ENCODE assay signal across 17 cellular contexts in genomic region chr4:107974523-107974922, GRCh38.
"Had no signal": no experiment of that assay in that cellular context is flagged by ENCODE, and none has a peak within 500 bp of the region (broad histone marks: within the 10 kb centered on the region; RNA-seq: fewer than 3 reads in every experiment).

No MANE protein-coding gene starts in this region.

- H3K27ac ChIP-seq: coronary artery, esophagus muscularis mucosa, foreskin keratinocyte, gastroesophageal sphincter, heart left ventricle, hepatocyte, left lung, lower lobe of right lung had no signal

- H3K27ac Mint-ChIP-seq: naive thymus-derived CD4-positive, alpha-beta T cell had no signal

- ATAC-seq: foreskin keratinocyte; gastroesophageal sphincter; heart left ventricle; left cardiac atrium; left lung; left ventricle myocardium superior; lower lobe of right lung; naive thymus-derived CD4-positive, alpha-beta T cell had no signal

- H3K4me2 ChIP-seq: hepatocyte had no signal

- H3K27me3 ChIP-seq: dorsolateral prefrontal cortex, esophagus muscularis mucosa, foreskin keratinocyte, gastroesophageal sphincter, heart left ventricle, hepatocyte, left lung had no signal

- H3K4me1 ChIP-seq: foreskin keratinocyte, gastroesophageal sphincter, left lung, lower lobe of right lung had no signal

- H3K9me3 ChIP-seq: esophagus muscularis mucosa, gastroesophageal sphincter, heart left ventricle, lower lobe of right lung had no signal

- H3K4me3 Mint-ChIP-seq: naive thymus-derived CD4-positive, alpha-beta T cell had no signal

- H3K79me2 ChIP-seq: hepatocyte had no signal

- DNase-seq: dermis blood vessel endothelial cell; dorsolateral prefrontal cortex; effector CD8-positive, alpha-beta T cell; foreskin keratinocyte; heart left ventricle; hypothalamus; left cardiac atrium; left lung; left ventricle myocardium superior; lower lobe of right lung; mesenchymal stem cell; midbrain; naive thymus-derived CD4-positive, alpha-beta T cell had no signal

- H3K36me3 ChIP-seq: esophagus muscularis mucosa, gastroesophageal sphincter, heart left ventricle, left lung, lower lobe of right lung had no signal

- H3K4me3 ChIP-seq: coronary artery, dorsolateral prefrontal cortex, esophagus muscularis mucosa, gastroesophageal sphincter, heart left ventricle, hepatocyte, left lung, lower lobe of right lung had no signal

- H2AFZ ChIP-seq: hepatocyte had no signal
